ENCODE assay signal across 1 cellular context in genomic region chr6:122374307-122374706, GRCh38.
TF ChIP-seq lines count a peak whose summit lies in the region.

No MANE protein-coding gene starts in this region.

TF ChIP-seq in GM12878, 131 proteins besides CTCF, POLR2A, EP300 and RAD21 (continued from another document):
- no peak for TF ChIP-seq NKRF (conservative IDR thresholded peaks at IDR 0.05)
